8 cellular contexts compared by ENCODE assay signal in the genomic region with DNA sequence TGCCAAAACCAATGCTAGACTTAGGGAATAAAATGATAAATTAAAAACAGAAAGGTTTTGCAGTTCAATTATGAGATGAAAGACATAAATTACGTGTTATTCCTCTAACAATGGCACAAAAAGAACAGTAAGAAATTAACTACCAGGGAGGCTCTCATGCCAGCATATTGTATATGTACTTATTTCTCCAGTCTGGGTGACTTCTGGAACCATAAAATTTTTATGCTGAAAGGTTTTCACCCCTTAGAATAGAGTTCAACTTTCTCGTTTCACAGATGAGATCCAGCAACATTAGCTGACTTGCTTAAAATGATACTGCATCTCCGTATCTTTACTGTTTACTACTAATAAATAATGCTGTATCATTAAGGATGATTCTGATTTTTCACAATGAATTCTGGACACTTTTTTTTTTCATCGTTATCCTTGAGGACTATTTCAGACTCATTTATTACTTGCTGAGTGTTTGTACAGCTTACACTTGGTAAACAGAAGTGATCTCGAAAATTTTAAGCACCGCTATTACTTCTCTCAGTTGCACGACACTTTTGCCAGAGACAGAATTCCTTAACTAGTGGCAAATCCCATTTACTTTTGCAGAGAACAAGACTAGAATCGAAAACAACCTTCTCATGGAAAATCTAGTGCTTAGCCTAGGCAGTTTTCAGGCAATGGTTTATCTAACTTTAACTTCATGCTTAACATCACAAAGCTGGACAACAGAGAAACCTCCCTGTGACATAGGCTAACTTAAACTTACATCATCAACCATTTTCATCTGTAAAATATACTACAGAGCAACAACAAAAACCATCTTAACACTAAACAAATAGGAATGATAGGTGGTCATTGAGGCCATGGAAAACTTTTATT. TPM values are rescaled to one million over a fixed set of nuclear protein-coding genes. Genes with fewer than 3 reads are reported as not detected.
DNase-seq lines count a peak whose midpoint lies in the region; ATAC-seq lines count a peak whose summit lies in the region.

No MANE protein-coding gene starts in this region.

- H2AFZ ChIP-seq in neuron (ENCODE audit: low read depth, low read length): no peak overlapping the region

- no peaks in the 10 kb centered on the region for H3K9me3 Mint-ChIP-seq in CD4-positive, alpha-beta memory T cell

- H3K27ac Mint-ChIP-seq in CD4-positive, alpha-beta memory T cell: peak overlapping the region in 6 of 7 donors; percentile 70 to 94 (median 84)

- peak overlapping the region; percentile 20 to 100 for H3K9ac ChIP-seq in duodenal mucosa (ENCODE audit: low read depth in 1 of 2, low read length in 2 of 2)

- H3K4me3 ChIP-seq in CD4-positive, alpha-beta memory T cell (ENCODE audit: low read length in 2 of 2): peak overlapping the region; percentile 2 to 42
- peak overlapping the region; percentile 49 to 74 for H3K4me3 ChIP-seq in duodenal mucosa (ENCODE audit: low read depth in 1 of 2, low read length in 2 of 2)
- H3K4me3 ChIP-seq in neuron (ENCODE audit: low read length): peak overlapping the region; percentile 98

- intact Hi-C loops in CD4-positive, alpha-beta memory T cell (cut with micrococcal nuclease): loop anchor here (10.0 kb wide), 1 partner anchor 451 kb away; the partner anchor contains the start of gene OGFOD2

- peaks cover 35 to 49% of the 10 kb centered on the region in 2 donors for H3K36me3 Mint-ChIP-seq in CD4-positive, alpha-beta memory T cell

- CTCF ChIA-PET in CD4-positive, alpha-beta memory T cell (lab: Charles Lee; ENCODE audit: partially characterized antibody): no interaction called here

- H3K4me1 ChIP-seq in CD4-positive, alpha-beta memory T cell (ENCODE audit: insufficient read depth, low read length): peaks cover 63% of the 10 kb centered on the region
- H3K4me1 ChIP-seq in duodenal mucosa (ENCODE audit: control insufficient read depth in 1 of 2, insufficient read depth in 2 of 2, low read length in 2 of 2): peaks cover 33 to 40% of the 10 kb centered on the region in 2 donors
- H3K4me1 ChIP-seq in neuron (ENCODE audit: insufficient read depth, low read length): peaks cover 26% of the 10 kb centered on the region

- H3K27ac ChIP-seq in CD4-positive, alpha-beta memory T cell (ENCODE audit: low read depth, low read length): peak overlapping the region; percentile 98
- H3K27ac ChIP-seq in KOPT-K1 (ENCODE audit: low read depth, low read length, poor library complexity, severe bottlenecking) (peak overlapping the region; percentile 8), duodenal mucosa (ENCODE audit: low read depth, low read length) (no peak overlapping the region)

- H3K27me3 ChIP-seq in CD4-positive, alpha-beta memory T cell (ENCODE audit: insufficient read depth, low read length): no peaks in the 10 kb centered on the region
- no peaks in the 10 kb centered on the region for H3K27me3 ChIP-seq in duodenal mucosa (ENCODE audit: control insufficient read depth in 1 of 2, insufficient read depth in 2 of 2, low read length in 2 of 2)
- no peaks in the 10 kb centered on the region for H3K27me3 ChIP-seq in neuron (ENCODE audit: insufficient read depth, low read length)

- H3K27me3 Mint-ChIP-seq in CD4-positive, alpha-beta memory T cell: no peaks in the 10 kb centered on the region

- no peak for DNase-seq in CD4-positive, alpha-beta memory T cell
- no peak for DNase-seq in Ammon's horn (ENCODE audit: low spot score)
- DNase-seq in NCI-H1694 treated with DMSO at 0.1 percent for 48 hours (lab: John Stamatoyannopoulos, UW): no peak

- no peaks in the 10 kb centered on the region for H3K9me3 ChIP-seq in CD4-positive, alpha-beta memory T cell (ENCODE audit: control insufficient read depth in 1 of 2, low read length in 2 of 2)
- H3K9me3 ChIP-seq in KOPT-K1 (ENCODE audit: insufficient read depth, low read length, poor library complexity, severe bottlenecking) (no peaks in the 10 kb centered on the region), duodenal mucosa (ENCODE audit: control insufficient read depth in 1 of 2, low read length in 2 of 2) (no peaks in the 10 kb centered on the region), neuron (ENCODE audit: low read length) (no peaks in the 10 kb centered on the region)

- ATAC-seq in GM21381 (IDR thresholded peaks at IDR 0.05; ENCODE audit: unreplicated experiment): no peak
- ATAC-seq in GM21723 (IDR thresholded peaks at IDR 0.05; ENCODE audit: unreplicated experiment): no peak

- H3K4me3 Mint-ChIP-seq in CD4-positive, alpha-beta memory T cell: peak overlapping the region in 5 of 8 donors; percentile 81 to 90 (median 89)

- peaks cover 36 to 57% (median 46%) of the 10 kb centered on the region in 4 donors for H3K4me1 Mint-ChIP-seq in CD4-positive, alpha-beta memory T cell

- POLR2A ChIA-PET in CD4-positive, alpha-beta memory T cell (lab: Charles Lee; ENCODE audit: partially characterized antibody): interaction anchor here (1.1 to 8.6 kb wide), 2 partner anchors 24 to 229 kb away, joined by 3 to 224 read pairs; partner anchors contain the start of genes DENR and ZCCHC8

- H3K36me3 ChIP-seq in CD4-positive, alpha-beta memory T cell (ENCODE audit: insufficient read depth, low read length): peaks cover 34% of the 10 kb centered on the region
- H3K36me3 ChIP-seq in KOPT-K1 (ENCODE audit: insufficient read depth, low read length): peaks cover 74% of the 10 kb centered on the region
- peaks cover 23 to 33% of the 10 kb centered on the region in 2 donors for H3K36me3 ChIP-seq in duodenal mucosa (ENCODE audit: control insufficient read depth in 1 of 2, insufficient read depth in 2 of 2, low read length in 2 of 2)
- H3K36me3 ChIP-seq in neuron (ENCODE audit: insufficient read depth, low read length): peaks cover 53% of the 10 kb centered on the region

RNA-seq across cellular contexts. Expression of gene RSRC2, which starts 2.7 kb away (rescaled TPM):
- total RNA-seq in CD4-positive, alpha-beta memory T cell: 100 to 1,000 TPM; 138 to 141 TPM
- polyA plus RNA-seq in CD4-positive, alpha-beta memory T cell: 10 to 100 TPM; 16.1 to 50.0 TPM

RNA-seq across cellular contexts. Expression of gene KNTC1, which starts 3.0 kb away (rescaled TPM):
- total RNA-seq in CD4-positive, alpha-beta memory T cell: 10 to 100 TPM; 29.7 to 30.9 TPM
- polyA plus RNA-seq in CD4-positive, alpha-beta memory T cell: 1 to 10 TPM; 3.3 to 3.7 TPM

RNA-seq across cellular contexts. Expression of gene ZCCHC8, which starts 23.4 kb away (rescaled TPM):
- total RNA-seq in CD4-positive, alpha-beta memory T cell: 10 to 100 TPM; 52.0 to 59.9 TPM
- polyA plus RNA-seq in CD4-positive, alpha-beta memory T cell: 10 to 100 TPM in 1 of 2 donors, 1 to 10 TPM in 1; 5.4 to 13.9 TPM

Comparison
In these comparisons a context has a peak if more than half of its experiments do, and no peak if none do; other contexts are left out.
1. H3K4me3 ChIP-seq: peak in every context shown above with its lines; median percentile 98 in neuron; 62 in duodenal mucosa; 22 in CD4-positive, alpha-beta memory T cell.